In the genomic region with DNA sequence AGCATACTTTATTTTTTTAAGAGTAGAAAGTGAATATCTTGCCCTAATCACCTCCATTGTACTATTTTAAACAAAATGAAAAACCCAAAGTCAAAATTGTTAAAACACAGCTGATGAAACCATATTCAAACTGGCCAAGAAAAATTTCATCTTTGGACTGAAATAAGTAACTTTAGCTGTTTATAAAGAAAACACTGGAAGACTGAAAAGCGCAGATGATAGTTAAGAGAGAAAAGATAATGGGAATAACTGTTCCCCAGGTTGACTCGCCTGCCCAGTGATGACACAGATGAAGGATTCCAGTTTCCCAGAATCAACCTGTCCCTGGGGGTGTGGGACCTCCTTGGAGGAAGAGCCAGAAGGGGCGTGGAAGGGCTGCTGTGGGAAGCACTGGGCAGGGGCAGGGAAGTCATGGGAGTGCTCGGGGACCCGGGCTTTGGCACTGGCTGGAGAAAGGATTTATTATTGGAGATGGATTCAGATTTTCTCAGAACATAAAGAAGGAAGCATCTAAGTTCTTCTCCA, we compare ENCODE assay signal across 24 cellular contexts. TPM values are rescaled to one million over a fixed set of nuclear protein-coding genes. Genes with fewer than 3 reads are reported as not detected.
DNase-seq lines count a peak whose midpoint lies in the region; ATAC-seq and TF ChIP-seq lines count a peak whose summit lies in the region.
"Had no signal": no experiment of that assay in that cellular context is flagged by ENCODE, and none has a peak within 500 bp of the region (broad histone marks: within the 10 kb centered on the region; RNA-seq: fewer than 3 reads in every experiment).

No MANE protein-coding gene starts in this region.

- H3K4me2 ChIP-seq in mesenchymal stem cell (ENCODE audit: low read length, poor library complexity, severe bottlenecking) = no peak overlapping the region

- ATAC-seq in foreskin keratinocyte (peak; percentile 11), upper lobe of right lung (no peak), GM18861 (IDR thresholded peaks at IDR 0.05; ENCODE audit: unreplicated experiment) (no peak), HG03571 (IDR thresholded peaks at IDR 0.05; ENCODE audit: unreplicated experiment) (no peak)
- ATAC-seq: activated T-cell treated with anti-CD3 and anti-CD28 coated beads, Interleukin-2, amount 50 U/mL, for 72 hours; body of pancreas; left lobe of liver had no signal

- H2BK15ac ChIP-seq in mesenchymal stem cell (ENCODE audit: low read depth, poor library complexity, severe bottlenecking) = no peak overlapping the region

- peak overlapping the region; percentile 61 for H3K4me3 ChIP-seq in SK-N-MC
- no peak overlapping the region for H3K4me3 ChIP-seq in mesenchymal stem cell (ENCODE audit: insufficient read depth in 1 of 2, low read depth in 1 of 2, low read length in 2 of 2)
- H3K4me3 ChIP-seq in upper lobe of right lung = no peak overlapping the region
- H3K4me3 ChIP-seq in ascending aorta = no peak overlapping the region
- H3K4me3 ChIP-seq: body of pancreas had no signal

- H2AK5ac ChIP-seq in mesenchymal stem cell (ENCODE audit: low read length, severe bottlenecking) = peak overlapping the region; percentile 92

- H3K9me3 ChIP-seq in SK-N-MC (ENCODE audit: low read depth, low read length) (no peaks in the 10 kb centered on the region), mesenchymal stem cell (ENCODE audit: control insufficient read depth, low read length) (no peaks in the 10 kb centered on the region), upper lobe of right lung (no peaks in the 10 kb centered on the region), ascending aorta (no peaks in the 10 kb centered on the region)
- H3K9me3 ChIP-seq: body of pancreas, thoracic aorta had no signal

- no peaks in the 10 kb centered on the region for H3K36me3 ChIP-seq in SK-N-MC (ENCODE audit: insufficient read depth, low read length)
- H3K36me3 ChIP-seq in mesenchymal stem cell (ENCODE audit: control insufficient read depth in 1 of 2, insufficient read depth in 2 of 2, low read depth in 1 of 2, low read length in 2 of 2) = peaks cover 21 to 26% of the 10 kb centered on the region in 2 experiments
- no peaks in the 10 kb centered on the region for H3K36me3 ChIP-seq in upper lobe of right lung
- H3K36me3 ChIP-seq in ascending aorta = no peaks in the 10 kb centered on the region
- H3K36me3 ChIP-seq: thoracic aorta had no signal

- H2BK12ac ChIP-seq in mesenchymal stem cell (ENCODE audit: low read length in 2 of 2) = no peak overlapping the region

- no peak for DNase-seq in SK-N-MC (ENCODE audit: low read depth, low spot score)
- no peak for DNase-seq in foreskin keratinocyte
- DNase-seq in mesenchymal stem cell = no peak
- peak; percentile 6 for DNase-seq in upper lobe of right lung
- DNase-seq in ascending aorta (ENCODE audit: low spot score in 2 of 2) = no peak
- DNase-seq: activated CD4-positive, alpha-beta T cell treated with anti-CD3 and anti-CD28 coated beads for 48 hours; activated T-cell treated with anti-CD3 and anti-CD28 coated beads, Interleukin-2, amount 50 U/mL, for 72 hours; body of pancreas; CD4-positive, alpha-beta memory T cell; effector CD8-positive, alpha-beta T cell; GDM1; H9; KBM-7; NCI-H187; NCI-H2227 treated with DMSO at 0.1 percent for 48 hours; NCI-H774; small intestine; stimulated activated CD4-positive, alpha-beta T cell treated with anti-CD3 and anti-CD28 coated beads, Interleukin-2, amount 100 ng/mL, for 48 hours; stimulated activated naive CD4-positive, alpha-beta T cell had no signal

- TF ChIP-seq CTCF in foreskin keratinocyte (conservative IDR thresholded peaks at IDR 0.05) = no peak
- no peak for TF ChIP-seq CTCF in upper lobe of right lung (IDR thresholded peaks at IDR 0.05)
- TF ChIP-seq CTCF in ascending aorta (IDR thresholded peaks at IDR 0.05) = no peak

- H4K8ac ChIP-seq in mesenchymal stem cell (ENCODE audit: low read length) = no peak overlapping the region

- no peak overlapping the region for H3K4ac ChIP-seq in mesenchymal stem cell (ENCODE audit: low read depth in 1 of 2, low read length in 2 of 2)

- H2BK120ac ChIP-seq in mesenchymal stem cell (ENCODE audit: low read depth, low read length) = no peak overlapping the region

- peaks cover 17% of the 10 kb centered on the region for H3K79me1 ChIP-seq in mesenchymal stem cell (replicated peaks; ENCODE audit: low read length, poor library complexity, severe bottlenecking)

- H3K23ac ChIP-seq in mesenchymal stem cell (ENCODE audit: low read length in 2 of 2) = no peak overlapping the region

- H3K27me3 ChIP-seq in foreskin keratinocyte (no peaks in the 10 kb centered on the region), mesenchymal stem cell (ENCODE audit: control insufficient read depth in 1 of 2, insufficient read depth in 1 of 2, low read length in 2 of 2) (no peaks in the 10 kb centered on the region), upper lobe of right lung (no peaks in the 10 kb centered on the region), ascending aorta (no peaks in the 10 kb centered on the region)
- H3K27me3 ChIP-seq: body of pancreas had no signal

- H4K91ac ChIP-seq in mesenchymal stem cell (ENCODE audit: low read length) = no peak overlapping the region

- H3K4me1 ChIP-seq in foreskin keratinocyte (no peaks in the 10 kb centered on the region), mesenchymal stem cell (ENCODE audit: control insufficient read depth, insufficient read depth, low read depth, low read length) (peaks cover 19% of the 10 kb centered on the region), upper lobe of right lung (no peaks in the 10 kb centered on the region), ascending aorta (peaks cover 0 to 6% of the 10 kb centered on the region in 2 donors)
- H3K4me1 ChIP-seq: body of pancreas had no signal

- no peak overlapping the region for H2AFZ ChIP-seq in mesenchymal stem cell (ENCODE audit: low read depth, low read length)

- 97% methylated on average over 4 of the region's 5 CpGs for WGBS in mesenchymal stem cell

- intact Hi-C loops in upper lobe of right lung (cut with DNase I) (no loop called here), ascending aorta (cut with DNase I) (no loop called here)

- H3K27ac ChIP-seq in SK-N-MC (peak overlapping the region; percentile 96), foreskin keratinocyte (no peak overlapping the region), mesenchymal stem cell (ENCODE audit: low read length, poor library complexity, severe bottlenecking) (peak overlapping the region; percentile 59), upper lobe of right lung (no peak overlapping the region), ascending aorta (peak overlapping the region in 1 of 2 donors; percentile 1)
- H3K27ac ChIP-seq: body of pancreas had no signal

- no peak overlapping the region for H3K14ac ChIP-seq in mesenchymal stem cell (ENCODE audit: low read length in 2 of 2)

- H2BK5ac ChIP-seq in mesenchymal stem cell (ENCODE audit: low read depth, low read length, poor library complexity, severe bottlenecking) = no peak overlapping the region

- no peak overlapping the region for H3K18ac ChIP-seq in mesenchymal stem cell (ENCODE audit: low read depth in 1 of 2, low read length in 2 of 2)

- peak overlapping the region; percentile 42 for H3K9ac ChIP-seq in SK-N-MC (ENCODE audit: insufficient read length)
- H3K9ac ChIP-seq in mesenchymal stem cell (ENCODE audit: low read length) = peak overlapping the region; percentile 82

RNA-seq across cellular contexts. Expression of gene DENND2A, which starts 43.1 kb away (rescaled TPM):
- 1.1 and 3.0 TPM in 2 replicates for total RNA-seq in foreskin keratinocyte
- polyA plus RNA-seq in foreskin keratinocyte = 0.62 and 2.0 TPM in 2 replicates
- 17.2 TPM for polyA plus RNA-seq in mesenchymal stem cell (2013, experiment 1 of 2)
- polyA plus RNA-seq in mesenchymal stem cell (2013, experiment 2 of 2) = 19.9 TPM
- 26.2 TPM for total RNA-seq in upper lobe of right lung
- 7.5 TPM for total RNA-seq in ascending aorta
- total RNA-seq: activated T-cell treated with anti-CD3 and anti-CD28 coated beads, Interleukin-2, amount 50 U/mL, for 72 hours; CD4-positive, alpha-beta memory T cell; mononuclear cell had no signal
- polyA plus RNA-seq: CD4-positive, alpha-beta memory T cell had no signal

Comparison
In these comparisons a context has a peak if more than half of its experiments do, and no peak if none do; other contexts are left out.
1. H3K27ac ChIP-seq: peak in SK-N-MC (single experiment) and mesenchymal stem cell (single experiment); none in foreskin keratinocyte (single experiment) and upper lobe of right lung (single experiment).